15 cellular contexts compared by ENCODE assay signal in genomic region chr16:54178491-54178976, GRCh38.
DNase-seq lines count a peak whose midpoint lies in the region; ATAC-seq and TF ChIP-seq lines count a peak whose summit lies in the region.
"Had no signal": no experiment of that assay in that cellular context is flagged by ENCODE, and none has a peak within 500 bp of the region (broad histone marks: within the 10 kb centered on the region; RNA-seq: fewer than 3 reads in every experiment).

No MANE protein-coding gene starts in this region.

- H3K27ac ChIP-seq in spleen: no peak overlapping the region
- H3K27ac ChIP-seq: foreskin keratinocyte had no signal

- 47 to 54% (median 49%) methylated on average over 7 of the region's 7 CpGs for WGBS in spleen, 5 donors

- ATAC-seq in HG03571 (IDR thresholded peaks at IDR 0.05; ENCODE audit: unreplicated experiment): no peak
- ATAC-seq: foreskin keratinocyte, PC-3, T-cell had no signal

- TF ChIP-seq POLR2A in spleen (IDR thresholded peaks at IDR 0.05): no peak

- DNase-seq in DMS153 (lab: John Stamatoyannopoulos, UW): peak; percentile 40
- DNase-seq in NCI-H1092 treated with DMSO at 0.1 percent for 48 hours (lab: John Stamatoyannopoulos, UW): peak; percentile 92
- DNase-seq in NCI-H526 (lab: John Stamatoyannopoulos, UW): peak; percentile 39 to 64
- DNase-seq in left kidney (ENCODE audit: low read depth, low spot score): peak; percentile 89
- no peak for DNase-seq in anterior cingulate cortex (lab: John Stamatoyannopoulos, UW)
- no peak for DNase-seq in spleen
- no peak for DNase-seq in HuH-7 (ENCODE audit: low spot score)
- DNase-seq: activated B cell treated with CpG ODN at 0.5 μM for 24 hours; activated naive CD4-positive, alpha-beta T cell treated with anti-CD3 and anti-CD28 coated beads for 36 hours; foreskin keratinocyte; HFFc6; PC-3; stimulated activated CD4-positive, alpha-beta T cell treated with anti-CD3 and anti-CD28 coated beads, Interleukin-2, amount 100 ng/mL, for 48 hours; T-cell had no signal

- H3K9me3 ChIP-seq in spleen: no peaks in the 10 kb centered on the region

- peaks cover 0 to 14% (median 0%) of the 10 kb centered on the region in 6 donors for H3K4me1 ChIP-seq in spleen
- H3K4me1 ChIP-seq: foreskin keratinocyte had no signal

- no peak for TF ChIP-seq CTCF in spleen (IDR thresholded peaks at IDR 0.05 in 8 of 11, conservative IDR thresholded peaks at IDR 0.05 in 3 of 11)

- H3K4me3 ChIP-seq in spleen: no peak overlapping the region

- H3K36me3 ChIP-seq in spleen: no peaks in the 10 kb centered on the region

- H3K27me3 ChIP-seq in spleen (replicated peaks in 1 of 7): peaks cover 0 to 29% (median 0%) of the 10 kb centered on the region in 7 donors
- H3K27me3 ChIP-seq: foreskin keratinocyte had no signal

- intact Hi-C loops in spleen (cut with DNase I; ENCODE audit: low total_unique reads): no loop called here

Comparison
In these comparisons a context has a peak if more than half of its experiments do, and no peak if none do; other contexts are left out.
1. DNase-seq: peak in DMS153 (single experiment), NCI-H1092 treated with DMSO at 0.1 percent for 48 hours (single experiment), NCI-H526 (2 of 2) and left kidney (single experiment); none in anterior cingulate cortex (0 of 58), spleen (single experiment) and HuH-7 (single experiment).